ENCODE assay signal across 1 cellular context in genomic region chr10:110546077-110546476, GRCh38.
TF ChIP-seq lines count a peak whose summit lies in the region.

No MANE protein-coding gene starts in this region.

TF ChIP-seq in K562, 482 proteins besides CTCF, POLR2A, EP300 and RAD21:
- TF ChIP-seq MLLT1 (IDR thresholded peaks at IDR 0.05) = no peak
- TF ChIP-seq RFX1 (IDR thresholded peaks at IDR 0.05) = peak; percentile 55
- TF ChIP-seq SOX6 (IDR thresholded peaks at IDR 0.05) = no peak
- no peak for TF ChIP-seq TCF3 (CRISPR knock-in tag; IDR thresholded peaks at IDR 0.05)
